Comparison of ENCODE assay signal across 11 cellular contexts in genomic region chr1:9843576-9843945, GRCh38. TPM values are rescaled to one million over a fixed set of nuclear protein-coding genes. Genes with fewer than 3 reads are reported as not detected.
DNase-seq lines count a peak whose midpoint lies in the region; ATAC-seq and TF ChIP-seq lines count a peak whose summit lies in the region.
"Had no signal": no experiment of that assay in that cellular context is flagged by ENCODE, and none has a peak within 500 bp of the region (broad histone marks: within the 10 kb centered on the region; RNA-seq: fewer than 3 reads in every experiment).

No MANE protein-coding gene starts in this region.

- H3K27me3 Mint-ChIP-seq in MCF 10A (ENCODE audit: insufficient read depth, unreplicated experiment) = no peaks in the 10 kb centered on the region
- H3K27me3 Mint-ChIP-seq: CD4-positive, CD25-positive, alpha-beta regulatory T cell had no signal

- H3K4me3 ChIP-seq in A673 (ENCODE audit: low read depth, low read length, poor library complexity, severe bottlenecking) = no peak overlapping the region

- TF ChIP-seq CTCF in MCF 10A (IDR thresholded peaks at IDR 0.05; ENCODE audit: unreplicated experiment) (no peak), A673 (conservative IDR thresholded peaks at IDR 0.05; ENCODE audit: low read depth, low read length) (no peak)

- CTCF ChIA-PET in MCF 10A (lab: Yijun Ruan, JAX) = interaction anchor here (1.0 to 1.8 kb wide), 3 partner anchors 8 to 24 kb away, joined by 3 to 7 read pairs (median 3); no protein-coding TSS in a partner anchor
- CTCF ChIA-PET in A673 (lab: Charles Lee) = no interaction called here

- H3K4me1 ChIP-seq in A673 (ENCODE audit: insufficient read depth, low read length, poor library complexity, severe bottlenecking) = peaks cover 35% of the 10 kb centered on the region

- no peaks in the 10 kb centered on the region for H3K36me3 Mint-ChIP-seq in MCF 10A (ENCODE audit: insufficient read depth, unreplicated experiment)
- H3K36me3 Mint-ChIP-seq: CD4-positive, CD25-positive, alpha-beta regulatory T cell had no signal

- H3K27ac ChIP-seq in A673 (ENCODE audit: low read depth, low read length, poor library complexity, severe bottlenecking) = no peak overlapping the region

- no peaks in the 10 kb centered on the region for H3K27me3 ChIP-seq in A673 (replicated peaks; ENCODE audit: insufficient read depth, low read depth, low read length, poor library complexity)

- no peaks in the 10 kb centered on the region for H3K9me3 ChIP-seq in A673 (ENCODE audit: low read depth, low read length, poor library complexity, severe bottlenecking)

- ATAC-seq in GM19023 (IDR thresholded peaks at IDR 0.05; ENCODE audit: unreplicated experiment) = no peak
- no peak for ATAC-seq in HG02884 (IDR thresholded peaks at IDR 0.05; ENCODE audit: unreplicated experiment)
- no peak for ATAC-seq in HG03135 (IDR thresholded peaks at IDR 0.05; ENCODE audit: unreplicated experiment)

- H3K27ac Mint-ChIP-seq in MCF 10A (ENCODE audit: low read depth, unreplicated experiment) = no peak overlapping the region
- H3K27ac Mint-ChIP-seq: CD4-positive, CD25-positive, alpha-beta regulatory T cell; immature natural killer cell had no signal

- no peak overlapping the region for H3K4me3 Mint-ChIP-seq in MCF 10A (ENCODE audit: unreplicated experiment)
- H3K4me3 Mint-ChIP-seq: CD4-positive, CD25-positive, alpha-beta regulatory T cell; immature natural killer cell had no signal

- DNase-seq in ELF-1 (ENCODE audit: low read depth, low spot score) (peak; percentile 74), NCI-H2171 (lab: John Stamatoyannopoulos, UW) (peak; percentile 38), MCF 10A (ENCODE audit: unreplicated experiment) (peak; percentile 85), mesenteric fat pad (ENCODE audit: low spot score) (peak; percentile 53), A673 (ENCODE audit: low spot score) (no peak)
- DNase-seq: CD4-positive, CD25-positive, alpha-beta regulatory T cell; immature natural killer cell; stimulated activated naive CD4-positive, alpha-beta T cell treated with Interleukin-2 at 50 U/mL for 16 hours had no signal

- POLR2A ChIA-PET in MCF 10A (lab: Yijun Ruan, JAX) (interaction anchor here (0.7 to 2.4 kb wide), 2 partner anchors 9 to 27 kb away, joined by 4 to 9 read pairs; no protein-coding TSS in a partner anchor), A673 (lab: Charles Lee; ENCODE audit: low non-redundant PET) (no interaction called here)

- intact Hi-C loops in MCF 10A (cut with micrococcal nuclease) (no loop called here), A673 (cut with micrococcal nuclease; ENCODE audit: unreplicated experiment) (no loop called here)

- BruUV-seq in MCF 10A (replicated peaks; lab: Mats Ljungman, UMichigan) = no TSS peak
- no TSS peak for BruUV-seq in A673 (replicated peaks; lab: Mats Ljungman, UMichigan)

- H3K9me3 Mint-ChIP-seq in MCF 10A (ENCODE audit: unreplicated experiment) = no peaks in the 10 kb centered on the region
- H3K9me3 Mint-ChIP-seq: CD4-positive, CD25-positive, alpha-beta regulatory T cell; immature natural killer cell had no signal

- H3K36me3 ChIP-seq in A673 (ENCODE audit: insufficient read depth, low read length, poor library complexity, severe bottlenecking) = no peaks in the 10 kb centered on the region

- peaks cover 15% of the 10 kb centered on the region for H3K4me1 Mint-ChIP-seq in MCF 10A (ENCODE audit: insufficient read depth, unreplicated experiment)
- H3K4me1 Mint-ChIP-seq: CD4-positive, CD25-positive, alpha-beta regulatory T cell; immature natural killer cell had no signal

RNA-seq across cellular contexts. Expression of gene CLSTN1, which starts 19.8 kb away (rescaled TPM):
- total RNA-seq in MCF 10A (2022) (98.5 and 106 TPM in 2 replicates), mesenteric fat pad (43.6 TPM), A673 (2021) (77.4 and 85.3 TPM in 2 replicates)
